ENCODE assay signal across 1 cellular context in the genomic region with DNA sequence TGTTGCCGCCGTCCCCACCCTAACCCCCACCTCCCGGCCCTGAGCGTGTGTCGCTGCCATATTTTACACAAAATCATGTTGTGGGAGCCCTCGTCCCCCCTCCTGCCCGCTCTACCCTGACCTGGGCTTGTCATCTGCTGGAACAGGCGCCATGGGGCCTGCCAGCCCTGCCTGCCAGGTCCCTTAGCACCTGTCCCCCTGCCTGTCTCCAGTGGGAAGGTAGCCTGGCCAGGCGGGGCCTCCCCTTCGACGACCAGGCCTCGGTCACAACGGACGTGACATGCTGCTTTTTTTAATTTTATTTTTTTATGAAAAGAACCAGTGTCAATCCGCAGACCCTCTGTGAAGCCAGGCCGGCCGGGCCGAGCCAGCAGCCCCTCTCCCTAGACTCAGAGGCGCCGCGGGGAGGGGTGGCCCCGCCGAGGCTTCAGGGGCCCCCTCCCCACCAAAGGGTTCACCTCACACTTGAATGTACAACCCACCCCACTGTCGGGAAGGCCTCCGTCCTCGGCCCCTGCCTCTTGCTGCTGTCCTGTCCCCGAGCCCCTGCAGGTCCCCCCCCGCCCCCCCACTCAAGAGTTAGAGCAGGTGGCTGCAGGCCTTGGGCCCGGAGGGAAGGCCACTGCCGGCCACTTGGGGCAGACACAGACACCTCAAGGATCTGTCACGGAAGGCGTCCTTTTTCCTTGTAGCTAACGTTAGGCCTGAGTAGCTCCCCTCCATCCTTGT.
TF ChIP-seq lines count a peak whose summit lies in the region.

No MANE protein-coding gene starts in this region.

TF ChIP-seq in WTC11, 78 proteins besides CTCF, POLR2A, EP300 and RAD21:
- TF ChIP-seq ATF2 (CRISPR knock-in tag; IDR thresholded peaks at IDR 0.05; ENCODE audit: borderline replicate concordance, low read depth): no peak
- no peak for TF ChIP-seq TCF7 (CRISPR knock-in tag; IDR thresholded peaks at IDR 0.05; ENCODE audit: low read depth)
- TF ChIP-seq NR1H2 (CRISPR knock-in tag; IDR thresholded peaks at IDR 0.05): no peak
- no peak for TF ChIP-seq NR3C1 (CRISPR knock-in tag; conservative IDR thresholded peaks at IDR 0.05; ENCODE audit: low read depth)
- no peak for TF ChIP-seq ZNF671 (CRISPR knock-in tag; IDR thresholded peaks at IDR 0.05)
